Comparison of ENCODE assay signal across 8 cellular contexts in the genomic region with DNA sequence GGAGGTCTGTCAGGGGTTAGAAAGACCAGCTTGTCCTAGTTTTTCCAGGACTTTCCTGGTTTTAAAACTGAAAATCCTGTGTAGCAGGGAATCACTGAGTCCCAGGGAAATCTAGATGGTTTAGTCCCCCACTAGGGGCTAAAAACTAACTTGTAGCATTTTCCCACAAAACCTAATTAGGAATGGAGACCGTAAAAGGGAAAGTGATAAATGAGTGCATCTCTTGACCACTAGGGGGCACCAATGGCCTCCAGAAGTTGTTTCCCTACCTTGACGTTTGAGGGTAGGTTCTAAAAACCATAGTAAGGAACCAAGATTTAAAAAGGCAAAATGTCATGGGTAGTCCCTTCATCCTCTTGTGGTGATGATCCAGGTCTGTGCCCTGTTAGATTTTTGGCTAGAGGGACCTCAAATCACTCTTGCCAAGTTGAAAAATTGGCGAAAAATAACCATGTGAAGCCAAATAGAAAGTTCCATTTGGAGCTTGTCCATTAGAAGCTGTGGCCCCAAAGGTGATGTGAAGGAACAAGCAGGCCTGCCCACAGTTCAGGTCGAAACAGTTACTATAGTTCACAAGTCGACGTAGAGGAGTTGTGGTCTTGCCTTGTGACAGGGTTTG. TPM values are rescaled to one million over a fixed set of nuclear protein-coding genes. Genes with fewer than 3 reads are reported as not detected.
DNase-seq lines count a peak whose midpoint lies in the region; ATAC-seq and TF ChIP-seq lines count a peak whose summit lies in the region.

No MANE protein-coding gene starts in this region.

- H3K9me3 Mint-ChIP-seq in HFFc6, result peaks cover 6% of the 10 kb centered on the region; the same call in 1 of the 2 replicates
- peaks cover 2 to 6% of the 10 kb centered on the region in 2 donors for H3K9me3 Mint-ChIP-seq in activated T-cell treated with anti-CD3 and anti-CD28 coated beads, Interleukin-2, amount 50 U/mL, for 72 hours

- H3K27ac Mint-ChIP-seq in HFFc6, result no peak overlapping the region
- H3K27ac Mint-ChIP-seq in activated T-cell treated with anti-CD3 and anti-CD28 coated beads, Interleukin-2, amount 50 U/mL, for 72 hours, result no peak overlapping the region

- no peak overlapping the region for H3K4me3 Mint-ChIP-seq in HFFc6
- no peak overlapping the region for H3K4me3 Mint-ChIP-seq in activated T-cell treated with anti-CD3 and anti-CD28 coated beads, Interleukin-2, amount 50 U/mL, for 72 hours

- H3K4me1 Mint-ChIP-seq in HFFc6 (ENCODE audit: low read depth), result peaks cover 13% of the 10 kb centered on the region
- peaks cover 8% of the 10 kb centered on the region for H3K4me1 Mint-ChIP-seq in activated T-cell treated with anti-CD3 and anti-CD28 coated beads, Interleukin-2, amount 50 U/mL, for 72 hours (ENCODE audit: low read depth)

- peak; percentile 59 for DNase-seq in D341Med (ENCODE audit: low spot score)
- DNase-seq in HFFc6, result peak; percentile 42
- DNase-seq in NCI-H774 (lab: John Stamatoyannopoulos, UW), result peak; percentile 64
- peak; percentile 47 to 58 for DNase-seq in activated T-cell treated with anti-CD3 and anti-CD28 coated beads, Interleukin-2, amount 50 U/mL, for 72 hours
- peak; percentile 23 for DNase-seq in glomerular endothelial cell (ENCODE audit: extremely low read depth, low read depth, low spot score)
- peak; percentile 68 for DNase-seq in renal cortical epithelial cell (ENCODE audit: low read depth)

- peaks cover 11% of the 10 kb centered on the region for H3K27me3 Mint-ChIP-seq in HFFc6 (ENCODE audit: insufficient read depth)
- H3K27me3 Mint-ChIP-seq in activated T-cell treated with anti-CD3 and anti-CD28 coated beads, Interleukin-2, amount 50 U/mL, for 72 hours (ENCODE audit: low read depth), result peaks cover 43% of the 10 kb centered on the region

- peaks cover 4% of the 10 kb centered on the region; the same call in 1 of the 2 replicates for H3K36me3 Mint-ChIP-seq in HFFc6 (ENCODE audit: low read depth)
- peaks cover 3 to 5% of the 10 kb centered on the region in 2 donors for H3K36me3 Mint-ChIP-seq in activated T-cell treated with anti-CD3 and anti-CD28 coated beads, Interleukin-2, amount 50 U/mL, for 72 hours (ENCODE audit: insufficient read depth in 2 of 2)

- ATAC-seq in activated T-cell treated with anti-CD3 and anti-CD28 coated beads, Interleukin-2, amount 50 U/mL, for 72 hours (replicated peaks in 1 of 2), result peak in 1 of 2 donors; percentile 47
- ATAC-seq in GM19397 (IDR thresholded peaks at IDR 0.05; ENCODE audit: unreplicated experiment) (no peak), GM19023 (IDR thresholded peaks at IDR 0.05; ENCODE audit: unreplicated experiment) (no peak)

- TF ChIP-seq CTCF in HFFc6 (IDR thresholded peaks at IDR 0.05), result peak; percentile 99

RNA-seq across cellular contexts. Expression of gene CLIC6, which starts 24.5 kb away (rescaled TPM):
- not detected for total RNA-seq in HFFc6 (2021; fragmentation: NEBNext Ultra II Directional; extraction: Animal tissue kit (Norgen Biotek cat#: 25700))
- total RNA-seq in activated T-cell treated with anti-CD3 and anti-CD28 coated beads, Interleukin-2, amount 50 U/mL, for 72 hours, result 1 to 10 TPM in 1 of 2 donors, under 1 TPM in 1; 0.82 to 1.6 TPM
- total RNA-seq in glomerular endothelial cell (0.15 TPM in 1 of 2 replicates, not detected in the other), renal cortical epithelial cell (0.50 and 2.3 TPM in 2 replicates)
